In genomic region chr4:113979973-113980615, GRCh38 we compare ENCODE assay signal across 8 cellular contexts. TPM values are rescaled to one million over a fixed set of nuclear protein-coding genes. Genes with fewer than 3 reads are reported as not detected.
DNase-seq lines count a peak whose midpoint lies in the region; ATAC-seq and TF ChIP-seq lines count a peak whose summit lies in the region.

No MANE protein-coding gene starts in this region.

- no peak overlapping the region for H2BK5ac ChIP-seq in trophoblast cell (ENCODE audit: low read depth, low read length, poor library complexity)

- no peak overlapping the region for H2BK12ac ChIP-seq in trophoblast cell (ENCODE audit: low read length)

- H3K9me3 ChIP-seq in trophoblast cell (ENCODE audit: insufficient read depth, low read depth, low read length) = no peaks in the 10 kb centered on the region

- H3K4me1 ChIP-seq in trophoblast cell (ENCODE audit: control insufficient read depth in 1 of 2, insufficient read depth in 2 of 2, low read length in 2 of 2) = peaks cover 2 to 4% of the 10 kb centered on the region in 2 experiments

- no peak overlapping the region for H3K14ac ChIP-seq in trophoblast cell (ENCODE audit: low read length)

- H3K4me2 ChIP-seq in trophoblast cell (ENCODE audit: low read length) = peak overlapping the region; percentile 97

- H3K4me3 ChIP-seq in WI38 (ENCODE audit: low read depth, low read length) (peak overlapping the region; percentile 84), fibroblast of villous mesenchyme (ENCODE audit: low read depth, low read length) (peak overlapping the region; percentile 87), trophoblast cell (ENCODE audit: low read depth, low read length) (peak overlapping the region; percentile 74)

- no peak overlapping the region for H2AK5ac ChIP-seq in trophoblast cell (ENCODE audit: low read length)

- peak overlapping the region; percentile 9 for H2AFZ ChIP-seq in trophoblast cell (ENCODE audit: insufficient read depth, low read length, poor library complexity)

- H2BK120ac ChIP-seq in trophoblast cell (ENCODE audit: insufficient read depth, low read length, poor library complexity) = no peak overlapping the region

- TF ChIP-seq CTCF in WI38 (IDR thresholded peaks at IDR 0.05; ENCODE audit: low read depth, low read length) (no peak), fibroblast of villous mesenchyme (IDR thresholded peaks at IDR 0.05; ENCODE audit: insufficient read depth, low read depth, low read length) (no peak)

- no peaks in the 10 kb centered on the region for H3K27me3 ChIP-seq in trophoblast cell (ENCODE audit: insufficient read depth, low read length)

- no peak overlapping the region for H4K91ac ChIP-seq in trophoblast cell (ENCODE audit: low read depth, low read length)

- H3K79me1 ChIP-seq in trophoblast cell (ENCODE audit: low read length) = peaks cover 2% of the 10 kb centered on the region

- H3K23ac ChIP-seq in trophoblast cell (ENCODE audit: low read length) = no peak overlapping the region

- H3K18ac ChIP-seq in trophoblast cell (ENCODE audit: low read length) = no peak overlapping the region

- no peaks in the 10 kb centered on the region for H3K79me2 ChIP-seq in trophoblast cell (ENCODE audit: control insufficient read depth, insufficient read depth, low read length, poor library complexity)

- H4K8ac ChIP-seq in trophoblast cell (ENCODE audit: low read depth, low read length) = peak overlapping the region; percentile 54

- no peak for ATAC-seq in HG03439 (IDR thresholded peaks at IDR 0.05; ENCODE audit: unreplicated experiment)

- no peaks in the 10 kb centered on the region for H3K36me3 ChIP-seq in trophoblast cell (ENCODE audit: control insufficient read depth in 1 of 2, insufficient read depth in 2 of 2, low read length in 2 of 2)

- H3K9ac ChIP-seq in trophoblast cell (ENCODE audit: low read length) = peak overlapping the region; percentile 47

- H4K12ac ChIP-seq in trophoblast cell (ENCODE audit: low read depth, low read length) = peak overlapping the region; percentile 11

- H3K4ac ChIP-seq in trophoblast cell (ENCODE audit: low read depth, low read length) = no peak overlapping the region

- WGBS in trophoblast cell (ENCODE audit: extremely low coverage, insufficient coverage, insufficient read length) = no CpG with 5 or more reads among the region's 10 CpGs

- H3K27ac ChIP-seq in trophoblast cell (ENCODE audit: low read depth, low read length) = no peak overlapping the region

- DNase-seq in GM03348 (ENCODE audit: low spot score) (peak; percentile 43), fibroblast of villous mesenchyme (ENCODE audit: low read depth) (no peak), trophoblast cell (no peak), NCI-H1105 (lab: John Stamatoyannopoulos, UW) (no peak), NCI-H2171 treated with DMSO at 0.1 percent for 48 hours (lab: John Stamatoyannopoulos, UW) (no peak), HPDE6-E6E7 (ENCODE audit: extremely low spot score) (no peak)

RNA-seq across cellular contexts. Expression of gene ARSJ, which starts 0.6 kb away (rescaled TPM):
- 49.3 and 69.5 TPM in 2 replicates for total RNA-seq in fibroblast of villous mesenchyme
- polyA plus RNA-seq in trophoblast cell (2013) = 1.1 and 1.3 TPM in 2 replicates
